In the genomic region with DNA sequence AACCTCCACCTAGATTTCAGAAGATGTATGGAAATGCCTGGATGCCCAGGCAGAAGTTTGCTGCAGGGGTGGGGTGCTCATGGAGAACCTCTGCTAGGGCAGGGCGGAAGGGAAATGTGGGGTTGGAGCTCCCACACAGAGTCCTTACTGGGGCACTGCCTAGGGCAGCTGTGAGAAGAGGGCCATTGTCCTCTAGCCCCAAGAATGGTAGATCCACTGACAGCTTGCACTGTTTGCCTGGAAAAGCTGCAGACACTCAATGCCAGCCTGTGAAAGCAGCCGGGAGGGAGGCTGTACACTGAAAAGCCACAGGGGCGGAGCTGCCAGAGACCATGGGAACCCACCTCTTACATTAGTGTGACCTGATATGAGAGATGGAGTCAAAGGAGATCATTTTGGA, we compare ENCODE assay signal across 7 cellular contexts. TPM values are rescaled to one million over a fixed set of nuclear protein-coding genes. Genes with fewer than 3 reads are reported as not detected.
"Had no signal": no experiment of that assay in that cellular context is flagged by ENCODE, and none has a peak within 500 bp of the region (broad histone marks: within the 10 kb centered on the region; RNA-seq: fewer than 3 reads in every experiment).

No MANE protein-coding gene starts in this region.

RNA-seq across cellular contexts. Expression of gene FOLR1, which starts 22.2 kb away (rescaled TPM):
- total RNA-seq: activated CD8-positive, alpha-beta memory T cell treated with anti-CD3 and anti-CD28 coated beads, Interleukin-2, amount 10 ng/mL, durations not matched to agents 7 days and 5 days; activated T-helper 1 cell treated with anti-CD3 and anti-CD28 coated beads, Interleukin-12 subunit alpha, Interleukin-12 subunit beta, Interleukin-2, Interleukin-4 antibody, amounts not matched to agents 30 ng/mL and 10 ng/mL and 1 ng/mL, durations not matched to agents 14 hours and 24 hours and 36 hours; aorta; HepG2; T-helper 1 cell treated with Interleukin-12 subunit alpha and Interleukin-12 subunit beta and Interleukin-4 antibody, amounts not matched to agents 30 ng/mL and 1 ng/mL, for 36 hours had no signal
- polyA plus RNA-seq: aorta had no signal

RNA-seq across cellular contexts. Expression of gene FOLR3, which starts 34.2 kb away (rescaled TPM):
- total RNA-seq: activated CD8-positive, alpha-beta memory T cell treated with anti-CD3 and anti-CD28 coated beads, Interleukin-2, amount 10 ng/mL, durations not matched to agents 7 days and 5 days; activated T-helper 1 cell treated with anti-CD3 and anti-CD28 coated beads, Interleukin-12 subunit alpha, Interleukin-12 subunit beta, Interleukin-2, Interleukin-4 antibody, amounts not matched to agents 30 ng/mL and 10 ng/mL and 1 ng/mL, durations not matched to agents 14 hours and 24 hours and 36 hours; HepG2; SJSA1; T-helper 1 cell treated with Interleukin-12 subunit alpha and Interleukin-12 subunit beta and Interleukin-4 antibody, amounts not matched to agents 30 ng/mL and 1 ng/mL, for 36 hours; WTC11 had no signal
- polyA plus RNA-seq: aorta, HepG2 had no signal

RNA-seq across cellular contexts. Expression of gene FOLR2, which starts 46.8 kb away (rescaled TPM):
- total RNA-seq: activated CD8-positive, alpha-beta memory T cell treated with anti-CD3 and anti-CD28 coated beads, Interleukin-2, amount 10 ng/mL, durations not matched to agents 7 days and 5 days; activated T-helper 1 cell treated with anti-CD3 and anti-CD28 coated beads, Interleukin-12 subunit alpha, Interleukin-12 subunit beta, Interleukin-2, Interleukin-4 antibody, amounts not matched to agents 30 ng/mL and 10 ng/mL and 1 ng/mL, durations not matched to agents 14 hours and 24 hours and 36 hours; HepG2; SJSA1; T-helper 1 cell treated with Interleukin-12 subunit alpha and Interleukin-12 subunit beta and Interleukin-4 antibody, amounts not matched to agents 30 ng/mL and 1 ng/mL, for 36 hours; WTC11 had no signal
